ENCODE assay signal across 8 cellular contexts in genomic region chr10:42781893-42782445, GRCh38. TPM values are rescaled to one million over a fixed set of nuclear protein-coding genes. Genes with fewer than 3 reads are reported as not detected.
DNase-seq lines count a peak whose midpoint lies in the region; ATAC-seq and TF ChIP-seq lines count a peak whose summit lies in the region.

No MANE protein-coding gene starts in this region.

- H3K9ac ChIP-seq in DND-41 (ENCODE audit: low read depth, low read length): peak overlapping the region; percentile 81

- H3K27me3 Mint-ChIP-seq in activated naive CD8-positive, alpha-beta T cell: no peaks in the 10 kb centered on the region

- peaks cover 30% of the 10 kb centered on the region for H3K79me2 ChIP-seq in DND-41 (ENCODE audit: insufficient read depth, low read length)

- DNase-seq in DND-41: no peak
- DNase-seq in iPS DF 6.9 (ENCODE audit: low read depth, low spot score): no peak
- DNase-seq in stimulated activated CD8-positive, alpha-beta memory T cell treated with anti-CD3 and anti-CD28 coated beads, Interleukin-4, amount 100 ng/mL, for 48 hours: peak; percentile 33
- no peak for DNase-seq in ureter (ENCODE audit: low spot score)
- DNase-seq in SW480 (ENCODE audit: low spot score): no peak

- no peaks in the 10 kb centered on the region for H4K20me1 ChIP-seq in DND-41 (ENCODE audit: insufficient read depth, low read length)

- WGBS in iPS DF 6.9 (ENCODE audit: insufficient coverage, insufficient read length): no CpG with 5 or more reads among the region's 18 CpGs

- no peaks in the 10 kb centered on the region for H3K27me3 ChIP-seq in DND-41 (ENCODE audit: insufficient read depth, low read length, poor library complexity)
- H3K27me3 ChIP-seq in iPS DF 6.9 (ENCODE audit: control insufficient read depth, insufficient read depth, low read length): no peaks in the 10 kb centered on the region; the same call in 1 of the 2 replicates

- H3K4me1 Mint-ChIP-seq in activated naive CD8-positive, alpha-beta T cell (ENCODE audit: low read depth): peaks cover 36% of the 10 kb centered on the region

- H3K27ac ChIP-seq in DND-41 (ENCODE audit: low read length) (peak overlapping the region; percentile 92), iPS DF 6.9 (ENCODE audit: low read length) (no peak overlapping the region)

- no peaks in the 10 kb centered on the region for H3K36me3 Mint-ChIP-seq in activated naive CD8-positive, alpha-beta T cell

- peak overlapping the region; percentile 99 for H3K4me3 Mint-ChIP-seq in activated naive CD8-positive, alpha-beta T cell

- H3K27ac Mint-ChIP-seq in activated naive CD8-positive, alpha-beta T cell: peak overlapping the region; percentile 98

- no peaks in the 10 kb centered on the region for H3K9me3 Mint-ChIP-seq in activated naive CD8-positive, alpha-beta T cell (ENCODE audit: low read depth)

- peak overlapping the region; percentile 90 for H3K4me2 ChIP-seq in DND-41 (ENCODE audit: insufficient read depth, low read length)

- H3K9me3 ChIP-seq in DND-41 (ENCODE audit: insufficient read depth, low read length, severe bottlenecking) (no peaks in the 10 kb centered on the region), iPS DF 6.9 (ENCODE audit: control insufficient read depth, insufficient read depth, low read length) (no peaks in the 10 kb centered on the region)

- H2AFZ ChIP-seq in DND-41 (ENCODE audit: low read depth, low read length): peak overlapping the region; percentile 89

- peaks cover 28% of the 10 kb centered on the region for H3K4me1 ChIP-seq in DND-41 (ENCODE audit: insufficient read depth, low read length)
- H3K4me1 ChIP-seq in iPS DF 6.9 (ENCODE audit: control insufficient read depth, insufficient read depth, low read length): no peaks in the 10 kb centered on the region

- H3K36me3 ChIP-seq in DND-41 (ENCODE audit: insufficient read depth, low read length): peaks cover 25% of the 10 kb centered on the region
- peaks cover 7% of the 10 kb centered on the region; the same call in 1 of the 2 replicates for H3K36me3 ChIP-seq in iPS DF 6.9 (ENCODE audit: control insufficient read depth, insufficient read depth, low read length)

- peak overlapping the region; percentile 82 to 88; a peak in 3 of 4 replicates for H3K4me3 ChIP-seq in DND-41 (ENCODE audit: low read depth in 1 of 2, low read length in 2 of 2)
- peak overlapping the region; percentile 87 for H3K4me3 ChIP-seq in iPS DF 6.9 (ENCODE audit: low read length)

- ATAC-seq in DND-41 (ENCODE audit: insufficient read depth, low read depth) (no peak), HG02981 (IDR thresholded peaks at IDR 0.05; ENCODE audit: unreplicated experiment) (peak; percentile 1), HG02973 (IDR thresholded peaks at IDR 0.05; ENCODE audit: unreplicated experiment) (no peak)

- TF ChIP-seq CTCF in DND-41 (IDR thresholded peaks at IDR 0.05; ENCODE audit: borderline replicate concordance, extremely low read depth, low read length, poor library complexity, severe bottlenecking): no peak

RNA-seq across cellular contexts. Expression of gene BMS1, which starts 0.6 kb away (rescaled TPM):
- 19.2 TPM for total RNA-seq in ureter
